ENCODE assay signal across 25 cellular contexts in genomic region chr10:48314107-48314506, GRCh38. TPM values are rescaled to one million over a fixed set of nuclear protein-coding genes. Genes with fewer than 3 reads are reported as not detected.
A peak's percentile ranks its signal among the peaks of the same experiment; 100 is the strongest.
DNase-seq lines count a peak whose midpoint lies in the region; ATAC-seq and TF ChIP-seq lines count a peak whose summit lies in the region.
"Had no signal": no experiment of that assay in that cellular context is flagged by ENCODE, and none has a peak within 500 bp of the region (broad histone marks: within the 10 kb centered on the region; RNA-seq: fewer than 3 reads in every experiment).

No MANE protein-coding gene starts in this region.

- no peak overlapping the region for H3K4me3 ChIP-seq in left ventricle myocardium inferior
- no peak overlapping the region for H3K4me3 ChIP-seq in Loucy (ENCODE audit: low read length, poor library complexity, severe bottlenecking)
- H3K4me3 ChIP-seq: BLaER1, GM12878 had no signal

- intact Hi-C loops in left ventricle myocardium superior (cut with micrococcal nuclease) = no loop called here
- intact Hi-C loops in left ventricle myocardium inferior (cut with micrococcal nuclease) = no loop called here

- TF ChIP-seq CTCF in left ventricle myocardium inferior (IDR thresholded peaks at IDR 0.05; ENCODE audit: borderline replicate concordance) = no peak
- no peak for TF ChIP-seq CTCF in Loucy (conservative IDR thresholded peaks at IDR 0.05; ENCODE audit: low read length)

- peak; percentile 9 for ATAC-seq in left ventricle myocardium superior
- no peak for ATAC-seq in HG03280 (IDR thresholded peaks at IDR 0.05; ENCODE audit: unreplicated experiment)
- ATAC-seq: GM12878 had no signal

- no peaks in the 10 kb centered on the region for H3F3A ChIP-seq in Loucy (ENCODE audit: low read depth)

- no peak overlapping the region for H3K9ac ChIP-seq in Loucy (ENCODE audit: low read depth, low read length, poor library complexity, severe bottlenecking)
- H3K9ac ChIP-seq: BLaER1 had no signal

- H3K4me1 ChIP-seq in left ventricle myocardium inferior = peaks cover 57% of the 10 kb centered on the region
- H3K4me1 ChIP-seq in Loucy (ENCODE audit: insufficient read depth, low read length, poor library complexity, severe bottlenecking) = peaks cover 72% of the 10 kb centered on the region
- H3K4me1 ChIP-seq: BE2C had no signal

- peaks cover 97% of the 10 kb centered on the region for H3K79me2 ChIP-seq in Loucy (ENCODE audit: insufficient read depth, low read length)

- H3K27ac ChIP-seq in left ventricle myocardium inferior (replicated peaks) = no peak overlapping the region
- H3K27ac ChIP-seq: BLaER1 had no signal

- no peak for DNase-seq in left ventricle myocardium superior
- no peak for DNase-seq in left ventricle myocardium inferior
- DNase-seq in erythroblast (lab: John Stamatoyannopoulos, UW) = peak; percentile 33 to 36
- DNase-seq in amygdala (lab: John Stamatoyannopoulos, UW) = no peak
- DNase-seq: 8988T; ACHN; BE2C; C1 segment of cervical spinal cord; CD4-positive, alpha-beta memory T cell; CD4-positive, CD25-positive, alpha-beta regulatory T cell; CD8-positive, alpha-beta memory T cell; COR-L47; DMS 273 treated with DMSO at 0.1 percent for 48 hours; DMS153; DMS53; DMS79; DND-41; EL; GDM1 had no signal

- no peaks in the 10 kb centered on the region for H3K9me2 ChIP-seq in Loucy (replicated peaks; ENCODE audit: low read depth, low read length)

- H4K20me1 ChIP-seq in Loucy (ENCODE audit: insufficient read depth, low read length, poor library complexity, severe bottlenecking) = peaks cover 68% of the 10 kb centered on the region

- H3K27me3 ChIP-seq in left ventricle myocardium inferior (ENCODE audit: low read depth) (no peaks in the 10 kb centered on the region), Loucy (ENCODE audit: insufficient read depth, low read length, poor library complexity, severe bottlenecking) (no peaks in the 10 kb centered on the region)
- H3K27me3 ChIP-seq: BE2C, BLaER1 had no signal

- H2AFZ ChIP-seq in Loucy (ENCODE audit: low read length) = no peak overlapping the region

- H3K4me2 ChIP-seq in Loucy (ENCODE audit: low read depth, low read length, poor library complexity, severe bottlenecking) = peak overlapping the region; percentile 15
- H3K4me2 ChIP-seq: BLaER1 had no signal

- no peak for TF ChIP-seq POLR2A in erythroblast (IDR thresholded peaks at IDR 0.05; ENCODE audit: low read length)

- H3K36me3 ChIP-seq in left ventricle myocardium inferior (no peaks in the 10 kb centered on the region), Loucy (ENCODE audit: insufficient read depth, low read length) (no peaks in the 10 kb centered on the region)
- H3K36me3 ChIP-seq: BE2C, BLaER1 had no signal

- no peaks in the 10 kb centered on the region for H3K9me3 ChIP-seq in left ventricle myocardium inferior (replicated peaks)
- H3K9me3 ChIP-seq in Loucy (ENCODE audit: insufficient read depth, low read depth, low read length) = no peaks in the 10 kb centered on the region
- H3K9me3 ChIP-seq: BE2C, BLaER1 had no signal

RNA-seq across cellular contexts. Expression of gene MAPK8, which starts 7.6 kb away (rescaled TPM):
- total RNA-seq in left ventricle myocardium superior = 38.4 TPM
- total RNA-seq in left ventricle myocardium inferior = 32.7 TPM

RNA-seq across cellular contexts. Expression of gene FRMPD2, which starts 39.6 kb away (rescaled TPM):
- total RNA-seq in left ventricle myocardium superior (not detected), left ventricle myocardium inferior (0.38 TPM)
- total RNA-seq: A673; CD4-positive, alpha-beta memory T cell; CD4-positive, CD25-positive, alpha-beta regulatory T cell; CD8-positive, alpha-beta memory T cell; Daoy had no signal

Comparison
In these comparisons a context has a peak if more than half of its experiments do, and no peak if none do; other contexts are left out.
1. DNase-seq: peak in erythroblast (2 of 2); none in left ventricle myocardium superior (single experiment), left ventricle myocardium inferior (single experiment) and amygdala (0 of 56).